Comparison of ENCODE assay signal across 8 cellular contexts in genomic region chr19:40056505-40056904, GRCh38. TPM values are rescaled to one million over a fixed set of nuclear protein-coding genes. Genes with fewer than 3 reads are reported as not detected.
A peak's percentile ranks its signal among the peaks of the same experiment; 100 is the strongest.
DNase-seq lines count a peak whose midpoint lies in the region; ATAC-seq and TF ChIP-seq lines count a peak whose summit lies in the region.

No MANE protein-coding gene starts in this region.

- no peak for DNase-seq in activated CD4-positive, alpha-beta T cell treated with anti-CD3 and anti-CD28 coated beads, Interleukin-2, amount 50 U/mL, for 4 hours

- H3K36me3 Mint-ChIP-seq in brain = peaks cover 60% of the 10 kb centered on the region

- no peaks in the 10 kb centered on the region for H3K36me3 ChIP-seq in HUES6 (ENCODE audit: control insufficient read depth, insufficient read depth, low read length)

- H3K9me3 ChIP-seq in HUES6 (ENCODE audit: control insufficient read depth, insufficient read depth, low read depth, low read length) = peaks cover 36% of the 10 kb centered on the region
- peaks cover 22% of the 10 kb centered on the region for H3K9me3 ChIP-seq in mononuclear cell (ENCODE audit: low read depth, low read length)

- H3K4me1 Mint-ChIP-seq in brain = peaks cover 53% of the 10 kb centered on the region

- H3K4me3 ChIP-seq in HUES6 (ENCODE audit: low read depth, low read length) = peak overlapping the region; percentile 85
- H3K4me3 ChIP-seq in mononuclear cell (ENCODE audit: low read length) = peak overlapping the region; percentile 60

- H3K27ac ChIP-seq in 22Rv1 = peak overlapping the region; percentile 40
- H3K27ac ChIP-seq in HUES6 (ENCODE audit: low read depth, low read length) = peak overlapping the region; percentile 10; the same call in 1 of the 2 replicates

- ATAC-seq in HG03469 (IDR thresholded peaks at IDR 0.05; ENCODE audit: unreplicated experiment) (no peak), GM18520 (IDR thresholded peaks at IDR 0.05; ENCODE audit: unreplicated experiment) (no peak), GM21447 (IDR thresholded peaks at IDR 0.05; ENCODE audit: unreplicated experiment) (no peak)

- peaks cover 51 to 77% (median 65%) of the 10 kb centered on the region in 5 experiments for H3K9me3 Mint-ChIP-seq in brain

- no peaks in the 10 kb centered on the region for H3K27me3 ChIP-seq in HUES6 (ENCODE audit: control insufficient read depth, insufficient read depth, low read length)
- H3K27me3 ChIP-seq in mononuclear cell (ENCODE audit: insufficient read depth, low read length) = peaks cover 14% of the 10 kb centered on the region

- peak overlapping the region; percentile 87 for H3K9ac ChIP-seq in HUES6 (ENCODE audit: low read length)

- H3K4me1 ChIP-seq in HUES6 (ENCODE audit: control insufficient read depth, insufficient read depth, low read length) (no peaks in the 10 kb centered on the region), mononuclear cell (ENCODE audit: insufficient read depth, low read length) (peaks cover 17% of the 10 kb centered on the region)

- H3K4me3 Mint-ChIP-seq in brain = peak overlapping the region; percentile 97 to 100 (median 99)

- peak overlapping the region; percentile 96 to 99 (median 98) for H3K27ac Mint-ChIP-seq in brain

- peaks cover 22% of the 10 kb centered on the region for H3K27me3 Mint-ChIP-seq in brain

- no peak for TF ChIP-seq CTCF in 22Rv1 (IDR thresholded peaks at IDR 0.05)
- TF ChIP-seq CTCF in brain (conservative IDR thresholded peaks at IDR 0.05) = no peak

RNA-seq across cellular contexts. Expression of gene ZNF780B, which starts 0.5 kb away (rescaled TPM):
- polyA plus RNA-seq in brain (ENCODE audit: insufficient read depth, low read depth, low replicate concordance) = 0.88 TPM
- 10.4 TPM for total RNA-seq in mononuclear cell

RNA-seq across cellular contexts. Expression of gene ZNF780A, which starts 34.2 kb away (rescaled TPM):
- polyA plus RNA-seq in brain (ENCODE audit: insufficient read depth, low read depth, low replicate concordance) = 1.9 TPM
- 9.6 TPM for total RNA-seq in mononuclear cell

RNA-seq across cellular contexts. Expression of gene ZNF546, which starts 59.6 kb away (rescaled TPM):
- 0.29 TPM for polyA plus RNA-seq in brain (ENCODE audit: insufficient read depth, low read depth, low replicate concordance)
- 1.5 TPM for total RNA-seq in mononuclear cell
